2 cellular contexts compared by ENCODE assay signal in the genomic region with DNA sequence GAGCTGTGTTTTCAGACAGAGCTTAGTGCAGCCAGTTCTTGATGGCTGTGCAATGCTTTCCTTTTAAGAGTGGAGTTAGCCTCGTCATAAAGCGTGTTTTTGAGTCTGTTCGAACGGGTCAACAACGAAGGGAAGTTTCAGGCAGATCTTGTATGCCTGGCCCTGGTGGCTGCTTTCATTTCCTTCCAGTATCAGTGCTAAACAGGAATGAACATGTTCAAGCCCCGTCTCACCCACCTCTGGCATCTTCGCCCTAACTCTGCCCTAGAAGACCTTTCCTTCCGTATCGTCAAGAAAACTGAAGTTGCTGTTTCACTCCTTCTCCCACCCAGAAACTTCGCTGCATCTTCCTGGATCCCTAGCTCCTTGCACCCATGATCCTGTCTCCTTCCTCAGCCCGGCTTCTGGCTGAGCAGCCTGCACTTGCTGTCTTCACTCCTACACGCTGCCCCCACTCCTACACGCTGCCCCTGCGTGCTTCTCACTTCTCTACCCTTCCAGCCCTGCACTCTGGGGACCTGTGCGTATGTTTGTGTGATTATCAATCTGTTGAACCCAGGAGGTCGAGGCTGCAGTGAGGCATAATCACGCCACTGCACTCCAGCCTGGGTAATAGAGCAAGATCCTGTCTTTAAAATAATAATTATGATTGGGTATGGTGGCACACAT.
TF ChIP-seq lines count a peak whose summit lies in the region.

No MANE protein-coding gene starts in this region.

TF ChIP-seq in GM23338, 12 proteins besides CTCF, POLR2A, EP300 and RAD21 (continues in another document):
- TF ChIP-seq POLR2AphosphoS5 (IDR thresholded peaks at IDR 0.05; ENCODE audit: low read depth) (no peak), NANOG (IDR thresholded peaks at IDR 0.05; ENCODE audit: borderline replicate concordance) (no peak), STAT1 (IDR thresholded peaks at IDR 0.05; ENCODE audit: unreplicated experiment) (no peak), CREB1 (CRISPR knock-in tag; IDR thresholded peaks at IDR 0.05; ENCODE audit: low read depth) (no peak), JUNB (IDR thresholded peaks at IDR 0.05; ENCODE audit: unreplicated experiment) (no peak)
- TF ChIP-seq, protein P1, sequence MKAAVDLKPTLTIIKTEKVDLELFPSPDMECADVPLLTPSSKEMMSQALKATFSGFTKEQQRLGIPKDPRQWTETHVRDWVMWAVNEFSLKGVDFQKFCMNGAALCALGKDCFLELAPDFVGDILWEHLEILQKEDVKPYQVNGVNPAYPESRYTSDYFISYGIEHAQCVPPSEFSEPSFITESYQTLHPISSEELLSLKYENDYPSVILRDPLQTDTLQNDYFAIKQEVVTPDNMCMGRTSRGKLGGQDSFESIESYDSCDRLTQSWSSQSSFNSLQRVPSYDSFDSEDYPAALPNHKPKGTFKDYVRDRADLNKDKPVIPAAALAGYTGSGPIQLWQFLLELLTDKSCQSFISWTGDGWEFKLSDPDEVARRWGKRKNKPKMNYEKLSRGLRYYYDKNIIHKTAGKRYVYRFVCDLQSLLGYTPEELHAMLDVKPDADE (IDR thresholded peaks at IDR 0.05): no peak
- TF ChIP-seq, protein P2, sequence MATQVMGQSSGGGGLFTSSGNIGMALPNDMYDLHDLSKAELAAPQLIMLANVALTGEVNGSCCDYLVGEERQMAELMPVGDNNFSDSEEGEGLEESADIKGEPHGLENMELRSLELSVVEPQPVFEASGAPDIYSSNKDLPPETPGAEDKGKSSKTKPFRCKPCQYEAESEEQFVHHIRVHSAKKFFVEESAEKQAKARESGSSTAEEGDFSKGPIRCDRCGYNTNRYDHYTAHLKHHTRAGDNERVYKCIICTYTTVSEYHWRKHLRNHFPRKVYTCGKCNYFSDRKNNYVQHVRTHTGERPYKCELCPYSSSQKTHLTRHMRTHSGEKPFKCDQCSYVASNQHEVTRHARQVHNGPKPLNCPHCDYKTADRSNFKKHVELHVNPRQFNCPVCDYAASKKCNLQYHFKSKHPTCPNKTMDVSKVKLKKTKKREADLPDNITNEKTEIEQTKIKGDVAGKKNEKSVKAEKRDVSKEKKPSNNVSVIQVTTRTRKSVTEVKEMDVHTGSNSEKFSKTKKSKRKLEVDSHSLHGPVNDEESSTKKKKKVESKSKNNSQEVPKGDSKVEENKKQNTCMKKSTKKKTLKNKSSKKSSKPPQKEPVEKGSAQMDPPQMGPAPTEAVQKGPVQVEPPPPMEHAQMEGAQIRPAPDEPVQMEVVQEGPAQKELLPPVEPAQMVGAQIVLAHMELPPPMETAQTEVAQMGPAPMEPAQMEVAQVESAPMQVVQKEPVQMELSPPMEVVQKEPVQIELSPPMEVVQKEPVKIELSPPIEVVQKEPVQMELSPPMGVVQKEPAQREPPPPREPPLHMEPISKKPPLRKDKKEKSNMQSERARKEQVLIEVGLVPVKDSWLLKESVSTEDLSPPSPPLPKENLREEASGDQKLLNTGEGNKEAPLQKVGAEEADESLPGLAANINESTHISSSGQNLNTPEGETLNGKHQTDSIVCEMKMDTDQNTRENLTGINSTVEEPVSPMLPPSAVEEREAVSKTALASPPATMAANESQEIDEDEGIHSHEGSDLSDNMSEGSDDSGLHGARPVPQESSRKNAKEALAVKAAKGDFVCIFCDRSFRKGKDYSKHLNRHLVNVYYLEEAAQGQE (IDR thresholded peaks at IDR 0.05; ENCODE audit: unreplicated experiment): no peak
- TF ChIP-seq, protein P3, sequence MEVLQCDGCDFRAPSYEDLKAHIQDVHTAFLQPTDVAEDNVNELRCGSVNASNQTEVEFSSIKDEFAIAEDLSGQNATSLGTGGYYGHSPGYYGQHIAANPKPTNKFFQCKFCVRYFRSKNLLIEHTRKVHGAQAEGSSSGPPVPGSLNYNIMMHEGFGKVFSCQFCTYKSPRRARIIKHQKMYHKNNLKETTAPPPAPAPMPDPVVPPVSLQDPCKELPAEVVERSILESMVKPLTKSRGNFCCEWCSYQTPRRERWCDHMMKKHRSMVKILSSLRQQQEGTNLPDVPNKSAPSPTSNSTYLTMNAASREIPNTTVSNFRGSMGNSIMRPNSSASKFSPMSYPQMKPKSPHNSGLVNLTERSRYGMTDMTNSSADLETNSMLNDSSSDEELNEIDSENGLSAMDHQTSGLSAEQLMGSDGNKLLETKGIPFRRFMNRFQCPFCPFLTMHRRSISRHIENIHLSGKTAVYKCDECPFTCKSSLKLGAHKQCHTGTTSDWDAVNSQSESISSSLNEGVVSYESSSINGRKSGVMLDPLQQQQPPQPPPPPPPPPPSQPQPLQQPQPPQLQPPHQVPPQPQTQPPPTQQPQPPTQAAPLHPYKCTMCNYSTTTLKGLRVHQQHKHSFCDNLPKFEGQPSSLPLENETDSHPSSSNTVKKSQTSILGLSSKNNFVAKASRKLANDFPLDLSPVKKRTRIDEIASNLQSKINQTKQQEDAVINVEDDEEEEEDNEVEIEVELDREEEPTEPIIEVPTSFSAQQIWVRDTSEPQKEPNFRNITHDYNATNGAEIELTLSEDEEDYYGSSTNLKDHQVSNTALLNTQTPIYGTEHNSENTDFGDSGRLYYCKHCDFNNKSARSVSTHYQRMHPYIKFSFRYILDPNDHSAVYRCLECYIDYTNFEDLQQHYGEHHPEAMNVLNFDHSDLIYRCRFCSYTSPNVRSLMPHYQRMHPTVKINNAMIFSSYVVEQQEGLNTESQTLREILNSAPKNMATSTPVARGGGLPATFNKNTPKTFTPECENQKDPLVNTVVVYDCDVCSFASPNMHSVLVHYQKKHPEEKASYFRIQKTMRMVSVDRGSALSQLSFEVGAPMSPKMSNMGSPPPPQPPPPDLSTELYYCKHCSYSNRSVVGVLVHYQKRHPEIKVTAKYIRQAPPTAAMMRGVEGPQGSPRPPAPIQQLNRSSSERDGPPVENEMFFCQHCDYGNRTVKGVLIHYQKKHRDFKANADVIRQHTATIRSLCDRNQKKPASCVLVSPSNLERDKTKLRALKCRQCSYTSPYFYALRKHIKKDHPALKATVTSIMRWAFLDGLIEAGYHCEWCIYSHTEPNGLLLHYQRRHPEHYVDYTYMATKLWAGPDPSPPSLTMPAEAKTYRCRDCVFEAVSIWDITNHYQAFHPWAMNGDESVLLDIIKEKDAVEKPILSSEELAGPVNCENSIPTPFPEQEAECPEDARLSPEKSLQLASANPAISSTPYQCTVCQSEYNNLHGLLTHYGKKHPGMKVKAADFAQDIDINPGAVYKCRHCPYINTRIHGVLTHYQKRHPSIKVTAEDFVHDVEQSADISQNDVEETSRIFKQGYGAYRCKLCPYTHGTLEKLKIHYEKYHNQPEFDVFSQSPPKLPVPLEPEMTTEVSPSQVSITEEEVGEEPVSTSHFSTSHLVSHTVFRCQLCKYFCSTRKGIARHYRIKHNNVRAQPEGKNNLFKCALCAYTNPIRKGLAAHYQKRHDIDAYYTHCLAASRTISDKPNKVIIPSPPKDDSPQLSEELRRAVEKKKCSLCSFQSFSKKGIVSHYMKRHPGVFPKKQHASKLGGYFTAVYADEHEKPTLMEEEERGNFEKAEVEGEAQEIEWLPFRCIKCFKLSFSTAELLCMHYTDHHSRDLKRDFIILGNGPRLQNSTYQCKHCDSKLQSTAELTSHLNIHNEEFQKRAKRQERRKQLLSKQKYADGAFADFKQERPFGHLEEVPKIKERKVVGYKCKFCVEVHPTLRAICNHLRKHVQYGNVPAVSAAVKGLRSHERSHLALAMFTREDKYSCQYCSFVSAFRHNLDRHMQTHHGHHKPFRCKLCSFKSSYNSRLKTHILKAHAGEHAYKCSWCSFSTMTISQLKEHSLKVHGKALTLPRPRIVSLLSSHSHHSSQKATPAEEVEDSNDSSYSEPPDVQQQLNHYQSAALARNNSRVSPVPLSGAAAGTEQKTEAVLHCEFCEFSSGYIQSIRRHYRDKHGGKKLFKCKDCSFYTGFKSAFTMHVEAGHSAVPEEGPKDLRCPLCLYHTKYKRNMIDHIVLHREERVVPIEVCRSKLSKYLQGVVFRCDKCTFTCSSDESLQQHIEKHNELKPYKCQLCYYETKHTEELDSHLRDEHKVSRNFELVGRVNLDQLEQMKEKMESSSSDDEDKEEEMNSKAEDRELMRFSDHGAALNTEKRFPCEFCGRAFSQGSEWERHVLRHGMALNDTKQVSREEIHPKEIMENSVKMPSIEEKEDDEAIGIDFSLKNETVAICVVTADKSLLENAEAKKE (CRISPR knock-in tag; IDR thresholded peaks at IDR 0.05): no peak

TF ChIP-seq in K562, 482 proteins besides CTCF, POLR2A, EP300 and RAD21:
- TF ChIP-seq NR3C1 (CRISPR knock-in tag; IDR thresholded peaks at IDR 0.05) (peak; percentile 50; the same call in 1 of the 2 replicates), ZNF778 (CRISPR knock-in tag; IDR thresholded peaks at IDR 0.05) (no peak), ELF1 (tag; IDR thresholded peaks at IDR 0.05) (no peak), BRF1 (IDR thresholded peaks at IDR 0.05; ENCODE audit: borderline replicate concordance, extremely low read depth, insufficient read length) (no peak), NR2F6 (CRISPR knock-in tag; IDR thresholded peaks at IDR 0.05) (no peak)
- TF ChIP-seq, protein P4, sequence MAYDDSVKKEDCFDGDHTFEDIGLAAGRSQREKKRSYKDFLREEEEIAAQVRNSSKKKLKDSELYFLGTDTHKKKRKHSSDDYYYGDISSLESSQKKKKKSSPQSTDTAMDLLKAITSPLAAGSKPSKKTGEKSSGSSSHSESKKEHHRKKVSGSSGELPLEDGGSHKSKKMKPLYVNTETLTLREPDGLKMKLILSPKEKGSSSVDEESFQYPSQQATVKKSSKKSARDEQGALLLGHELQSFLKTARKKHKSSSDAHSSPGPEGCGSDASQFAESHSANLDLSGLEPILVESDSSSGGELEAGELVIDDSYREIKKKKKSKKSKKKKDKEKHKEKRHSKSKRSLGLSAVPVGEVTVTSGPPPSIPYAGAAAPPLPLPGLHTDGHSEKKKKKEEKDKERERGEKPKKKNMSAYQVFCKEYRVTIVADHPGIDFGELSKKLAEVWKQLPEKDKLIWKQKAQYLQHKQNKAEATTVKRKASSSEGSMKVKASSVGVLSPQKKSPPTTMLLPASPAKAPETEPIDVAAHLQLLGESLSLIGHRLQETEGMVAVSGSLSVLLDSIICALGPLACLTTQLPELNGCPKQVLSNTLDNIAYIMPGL (CRISPR knock-in tag; IDR thresholded peaks at IDR 0.05): 0 out of 2 replicates have a peak, but pooled peaks have one; percentile 12
- TF ChIP-seq, protein P5, sequence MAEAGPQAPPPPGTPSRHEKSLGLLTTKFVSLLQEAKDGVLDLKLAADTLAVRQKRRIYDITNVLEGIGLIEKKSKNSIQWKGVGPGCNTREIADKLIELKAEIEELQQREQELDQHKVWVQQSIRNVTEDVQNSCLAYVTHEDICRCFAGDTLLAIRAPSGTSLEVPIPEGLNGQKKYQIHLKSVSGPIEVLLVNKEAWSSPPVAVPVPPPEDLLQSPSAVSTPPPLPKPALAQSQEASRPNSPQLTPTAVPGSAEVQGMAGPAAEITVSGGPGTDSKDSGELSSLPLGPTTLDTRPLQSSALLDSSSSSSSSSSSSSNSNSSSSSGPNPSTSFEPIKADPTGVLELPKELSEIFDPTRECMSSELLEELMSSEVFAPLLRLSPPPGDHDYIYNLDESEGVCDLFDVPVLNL (CRISPR knock-in tag; IDR thresholded peaks at IDR 0.05; ENCODE audit: low read depth): no peak
